Comparison of ENCODE assay signal across 8 cellular contexts in genomic region chr6:5850848-5851255, GRCh38.
DNase-seq lines count a peak whose midpoint lies in the region; ATAC-seq and TF ChIP-seq lines count a peak whose summit lies in the region.

No MANE protein-coding gene starts in this region.

- H3K36me3 Mint-ChIP-seq in activated naive CD4-positive, alpha-beta T cell treated with anti-CD3 and anti-CD28 coated beads, Interleukin-2, amount 10 ng/mL, durations not matched to agents 7 days and 5 days = peaks cover 2% of the 10 kb centered on the region
- H3K36me3 Mint-ChIP-seq in activated T-helper 17 cell treated with anti-CD3 and anti-CD28 coated beads, Interleukin-2, amount 50 U/mL, for 72 hours (ENCODE audit: low read depth) = no peaks in the 10 kb centered on the region
- H3K36me3 Mint-ChIP-seq in immature natural killer cell = peaks cover 0 to 4% (median 0%) of the 10 kb centered on the region in 3 donors
- H3K36me3 Mint-ChIP-seq in type B pancreatic cell = no peaks in the 10 kb centered on the region

- H3K27me3 Mint-ChIP-seq in activated naive CD4-positive, alpha-beta T cell treated with anti-CD3 and anti-CD28 coated beads, Interleukin-2, amount 10 ng/mL, durations not matched to agents 7 days and 5 days = peaks cover 36% of the 10 kb centered on the region
- peaks cover 7% of the 10 kb centered on the region for H3K27me3 Mint-ChIP-seq in activated T-helper 17 cell treated with anti-CD3 and anti-CD28 coated beads, Interleukin-2, amount 50 U/mL, for 72 hours
- peaks cover 7 to 10% (median 9%) of the 10 kb centered on the region in 3 donors for H3K27me3 Mint-ChIP-seq in immature natural killer cell (ENCODE audit: low read depth in 3 of 3)
- peaks cover 76% of the 10 kb centered on the region for H3K27me3 Mint-ChIP-seq in type B pancreatic cell

- H3K9me3 Mint-ChIP-seq in activated naive CD4-positive, alpha-beta T cell treated with anti-CD3 and anti-CD28 coated beads, Interleukin-2, amount 10 ng/mL, durations not matched to agents 7 days and 5 days = no peaks in the 10 kb centered on the region
- no peaks in the 10 kb centered on the region for H3K9me3 Mint-ChIP-seq in activated T-helper 17 cell treated with anti-CD3 and anti-CD28 coated beads, Interleukin-2, amount 50 U/mL, for 72 hours
- H3K9me3 Mint-ChIP-seq in immature natural killer cell (peaks cover 0 to 4% (median 0%) of the 10 kb centered on the region in 6 donors), type B pancreatic cell (no peaks in the 10 kb centered on the region)

- no peak overlapping the region for H3K27ac Mint-ChIP-seq in activated naive CD4-positive, alpha-beta T cell treated with anti-CD3 and anti-CD28 coated beads, Interleukin-2, amount 10 ng/mL, durations not matched to agents 7 days and 5 days
- no peak overlapping the region for H3K27ac Mint-ChIP-seq in activated T-helper 17 cell treated with anti-CD3 and anti-CD28 coated beads, Interleukin-2, amount 50 U/mL, for 72 hours
- H3K27ac Mint-ChIP-seq in immature natural killer cell = peak overlapping the region in 3 of 6 donors; percentile 54 to 78 (median 75)
- H3K27ac Mint-ChIP-seq in type B pancreatic cell = no peak overlapping the region

- H3K4me1 Mint-ChIP-seq in activated naive CD4-positive, alpha-beta T cell treated with anti-CD3 and anti-CD28 coated beads, Interleukin-2, amount 10 ng/mL, durations not matched to agents 7 days and 5 days = peaks cover 26% of the 10 kb centered on the region
- no peaks in the 10 kb centered on the region for H3K4me1 Mint-ChIP-seq in activated T-helper 17 cell treated with anti-CD3 and anti-CD28 coated beads, Interleukin-2, amount 50 U/mL, for 72 hours
- H3K4me1 Mint-ChIP-seq in immature natural killer cell (peaks cover 10 to 12% of the 10 kb centered on the region in 2 donors), type B pancreatic cell (ENCODE audit: unreplicated experiment) (no peaks in the 10 kb centered on the region)

- peak; percentile 57 for ATAC-seq in activated T-helper 17 cell treated with anti-CD3 and anti-CD28 coated beads, Interleukin-2, amount 50 U/mL, for 72 hours (replicated peaks)

- TF ChIP-seq CTCF in type B pancreatic cell (conservative IDR thresholded peaks at IDR 0.05) = no peak

- CTCF ChIA-PET in activated naive CD4-positive, alpha-beta T cell treated with anti-CD3 and anti-CD28 coated beads, Interleukin-2, amount 10 ng/mL, durations not matched to agents 7 days and 5 days (lab: Charles Lee) = interaction anchor here (1.0 kb wide), 1 partner anchor 388 kb away, joined by 3 read pairs; no protein-coding TSS in a partner anchor

- no peak for DNase-seq in activated naive CD4-positive, alpha-beta T cell treated with anti-CD3 and anti-CD28 coated beads, Interleukin-2, amount 10 ng/mL, durations not matched to agents 7 days and 5 days
- no peak for DNase-seq in activated naive CD4-positive, alpha-beta T cell (lab: John Stamatoyannopoulos, UW)
- DNase-seq in immature natural killer cell (no peak), type B pancreatic cell (ENCODE audit: extremely low spot score, unreplicated experiment) (no peak), SIG-M5 (lab: John Stamatoyannopoulos, UW) (no peak), COR-L47 (lab: John Stamatoyannopoulos, UW) (no peak), dedifferentiated amniotic fluid mesenchymal stem cell (ENCODE audit: extremely low spot score) (no peak)

- peak overlapping the region; percentile 70 for H3K4me3 Mint-ChIP-seq in activated naive CD4-positive, alpha-beta T cell treated with anti-CD3 and anti-CD28 coated beads, Interleukin-2, amount 10 ng/mL, durations not matched to agents 7 days and 5 days
- peak overlapping the region; percentile 56 for H3K4me3 Mint-ChIP-seq in activated T-helper 17 cell treated with anti-CD3 and anti-CD28 coated beads, Interleukin-2, amount 50 U/mL, for 72 hours
- H3K4me3 Mint-ChIP-seq in immature natural killer cell (peak overlapping the region; percentile 78 to 91 (median 84)), type B pancreatic cell (peak overlapping the region; percentile 86)
